Comparison of ENCODE assay signal across 1 cellular context in genomic region chr6:30787954-30788353, GRCh38.
TF ChIP-seq lines count a peak whose summit lies in the region.

No MANE protein-coding gene starts in this region.

TF ChIP-seq in HepG2, 621 proteins besides CTCF, POLR2A, EP300 and RAD21 (continued from another document and continues in another):
- peak; percentile 44; the same call in 1 of the 2 replicates for TF ChIP-seq ZNF574 (CRISPR knock-in tag; IDR thresholded peaks at IDR 0.05)
- TF ChIP-seq, protein P1, sequence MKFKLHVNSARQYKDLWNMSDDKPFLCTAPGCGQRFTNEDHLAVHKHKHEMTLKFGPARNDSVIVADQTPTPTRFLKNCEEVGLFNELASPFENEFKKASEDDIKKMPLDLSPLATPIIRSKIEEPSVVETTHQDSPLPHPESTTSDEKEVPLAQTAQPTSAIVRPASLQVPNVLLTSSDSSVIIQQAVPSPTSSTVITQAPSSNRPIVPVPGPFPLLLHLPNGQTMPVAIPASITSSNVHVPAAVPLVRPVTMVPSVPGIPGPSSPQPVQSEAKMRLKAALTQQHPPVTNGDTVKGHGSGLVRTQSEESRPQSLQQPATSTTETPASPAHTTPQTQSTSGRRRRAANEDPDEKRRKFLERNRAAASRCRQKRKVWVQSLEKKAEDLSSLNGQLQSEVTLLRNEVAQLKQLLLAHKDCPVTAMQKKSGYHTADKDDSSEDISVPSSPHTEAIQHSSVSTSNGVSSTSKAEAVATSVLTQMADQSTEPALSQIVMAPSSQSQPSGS (CRISPR knock-in tag; IDR thresholded peaks at IDR 0.05) = 0 out of 2 replicates have a peak, but pooled peaks have one; percentile 44
- TF ChIP-seq ELK4 (CRISPR knock-in tag; IDR thresholded peaks at IDR 0.05; ENCODE audit: borderline replicate concordance) = no peak
- 0 out of 2 replicates have a peak, but pooled peaks have one; percentile 63 for TF ChIP-seq HNRNPL (IDR thresholded peaks at IDR 0.05; ENCODE audit: low read depth, low read length)
- TF ChIP-seq DDIT3 (CRISPR knock-in tag; IDR thresholded peaks at IDR 0.05) = no peak
- peak; percentile 73; the same call in 1 of the 2 replicates for TF ChIP-seq HNF4G (IDR thresholded peaks at IDR 0.05; ENCODE audit: borderline replicate concordance, low read depth, low read length)
- TF ChIP-seq HNF4G (CRISPR knock-in tag; IDR thresholded peaks at IDR 0.05; ENCODE audit: borderline replicate concordance, low read depth) = no peak; the same call in 1 of the 2 replicates
- TF ChIP-seq ZHX2 (IDR thresholded peaks at IDR 0.05; ENCODE audit: low read depth) = no peak
- TF ChIP-seq ZHX2 (CRISPR knock-in tag; IDR thresholded peaks at IDR 0.05; ENCODE audit: borderline replicate concordance) = 0 out of 2 replicates have a peak, but pooled peaks have one; percentile 42
- TF ChIP-seq MEIS1 (CRISPR knock-in tag; IDR thresholded peaks at IDR 0.05; ENCODE audit: borderline replicate concordance) = no peak
- no peak for TF ChIP-seq ARHGAP35 (CRISPR knock-in tag; IDR thresholded peaks at IDR 0.05; ENCODE audit: borderline replicate concordance)
- TF ChIP-seq GATAD2A (CRISPR knock-in tag; IDR thresholded peaks at IDR 0.05) = peak; percentile 69
- TF ChIP-seq SNAPC2 (CRISPR knock-in tag; IDR thresholded peaks at IDR 0.05) = 0 out of 2 replicates have a peak, but pooled peaks have one; percentile 51
- peak; percentile 46; the same call in 1 of the 2 replicates for TF ChIP-seq KAT8 (CRISPR knock-in tag; IDR thresholded peaks at IDR 0.05)
- TF ChIP-seq NCOR1 (IDR thresholded peaks at IDR 0.05; ENCODE audit: borderline replicate concordance, low read length) = peak; percentile 64; the same call in 1 of the 2 replicates
- TF ChIP-seq BCL6 (CRISPR knock-in tag; IDR thresholded peaks at IDR 0.05) = peak; percentile 56; the same call in 1 of the 2 replicates
- TF ChIP-seq ZNF205 (CRISPR knock-in tag; IDR thresholded peaks at IDR 0.05) = 0 out of 2 replicates have a peak, but pooled peaks have one; percentile 42
- no peak for TF ChIP-seq MED13 (CRISPR knock-in tag; IDR thresholded peaks at IDR 0.05)
- TF ChIP-seq, protein P2, sequence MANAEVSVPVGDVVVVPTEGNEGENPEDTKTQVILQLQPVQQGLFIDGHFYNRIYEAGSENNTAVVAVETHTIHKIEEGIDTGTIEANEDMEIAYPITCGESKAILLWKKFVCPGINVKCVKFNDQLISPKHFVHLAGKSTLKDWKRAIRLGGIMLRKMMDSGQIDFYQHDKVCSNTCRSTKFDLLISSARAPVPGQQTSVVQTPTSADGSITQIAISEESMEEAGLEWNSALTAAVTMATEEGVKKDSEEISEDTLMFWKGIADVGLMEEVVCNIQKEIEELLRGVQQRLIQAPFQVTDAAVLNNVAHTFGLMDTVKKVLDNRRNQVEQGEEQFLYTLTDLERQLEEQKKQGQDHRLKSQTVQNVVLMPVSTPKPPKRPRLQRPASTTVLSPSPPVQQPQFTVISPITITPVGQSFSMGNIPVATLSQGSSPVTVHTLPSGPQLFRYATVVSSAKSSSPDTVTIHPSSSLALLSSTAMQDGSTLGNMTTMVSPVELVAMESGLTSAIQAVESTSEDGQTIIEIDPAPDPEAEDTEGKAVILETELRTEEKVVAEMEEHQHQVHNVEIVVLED (CRISPR knock-in tag; IDR thresholded peaks at IDR 0.05; ENCODE audit: borderline replicate concordance) = 0 out of 2 replicates have a peak, but pooled peaks have one; percentile 25
- no peak for TF ChIP-seq SOX13 (IDR thresholded peaks at IDR 0.05)
- peak in 1 of 2 experiments; percentile 71; a peak in 2 of 4 replicates for TF ChIP-seq SOX13 (CRISPR knock-in tag; conservative IDR thresholded peaks at IDR 0.05 in 1 of 2, IDR thresholded peaks at IDR 0.05 in 1 of 2)
- no peak for TF ChIP-seq ZNF282 (IDR thresholded peaks at IDR 0.05; ENCODE audit: partially characterized antibody)
- TF ChIP-seq ZNF18 (CRISPR knock-in tag; IDR thresholded peaks at IDR 0.05; ENCODE audit: insufficient replicate concordance) = no peak
- TF ChIP-seq ZNF614 (CRISPR knock-in tag; IDR thresholded peaks at IDR 0.05; ENCODE audit: borderline replicate concordance) = peak; percentile 60; the same call in 1 of the 2 replicates
- peak; percentile 62; the same call in 1 of the 2 replicates for TF ChIP-seq ZNF7 (CRISPR knock-in tag; IDR thresholded peaks at IDR 0.05)
- no peak for TF ChIP-seq TAF1 (CRISPR knock-in tag; IDR thresholded peaks at IDR 0.05)
- peak; percentile 96 for TF ChIP-seq CEBPG (CRISPR knock-in tag; IDR thresholded peaks at IDR 0.05)
- TF ChIP-seq ZNF441 (CRISPR knock-in tag; IDR thresholded peaks at IDR 0.05; ENCODE audit: borderline replicate concordance) = no peak
- TF ChIP-seq ZNF609 (CRISPR knock-in tag; IDR thresholded peaks at IDR 0.05; ENCODE audit: borderline replicate concordance) = peak; percentile 53; the same call in 1 of the 2 replicates
- no peak for TF ChIP-seq SRSF9 (IDR thresholded peaks at IDR 0.05; ENCODE audit: borderline replicate concordance, insufficient read depth, low read depth, low read length, poor library complexity, severe bottlenecking)
- TF ChIP-seq ZNF629 (CRISPR knock-in tag; conservative IDR thresholded peaks at IDR 0.05) = no peak; the same call in 1 of the 2 replicates
- TF ChIP-seq POLR2G (IDR thresholded peaks at IDR 0.05; ENCODE audit: low read depth, low read length) = peak; percentile 48; the same call in 1 of the 2 replicates
- no peak for TF ChIP-seq ZKSCAN1 (IDR thresholded peaks at IDR 0.05; ENCODE audit: low read length)
